ENCODE assay signal across 8 cellular contexts in the genomic region with DNA sequence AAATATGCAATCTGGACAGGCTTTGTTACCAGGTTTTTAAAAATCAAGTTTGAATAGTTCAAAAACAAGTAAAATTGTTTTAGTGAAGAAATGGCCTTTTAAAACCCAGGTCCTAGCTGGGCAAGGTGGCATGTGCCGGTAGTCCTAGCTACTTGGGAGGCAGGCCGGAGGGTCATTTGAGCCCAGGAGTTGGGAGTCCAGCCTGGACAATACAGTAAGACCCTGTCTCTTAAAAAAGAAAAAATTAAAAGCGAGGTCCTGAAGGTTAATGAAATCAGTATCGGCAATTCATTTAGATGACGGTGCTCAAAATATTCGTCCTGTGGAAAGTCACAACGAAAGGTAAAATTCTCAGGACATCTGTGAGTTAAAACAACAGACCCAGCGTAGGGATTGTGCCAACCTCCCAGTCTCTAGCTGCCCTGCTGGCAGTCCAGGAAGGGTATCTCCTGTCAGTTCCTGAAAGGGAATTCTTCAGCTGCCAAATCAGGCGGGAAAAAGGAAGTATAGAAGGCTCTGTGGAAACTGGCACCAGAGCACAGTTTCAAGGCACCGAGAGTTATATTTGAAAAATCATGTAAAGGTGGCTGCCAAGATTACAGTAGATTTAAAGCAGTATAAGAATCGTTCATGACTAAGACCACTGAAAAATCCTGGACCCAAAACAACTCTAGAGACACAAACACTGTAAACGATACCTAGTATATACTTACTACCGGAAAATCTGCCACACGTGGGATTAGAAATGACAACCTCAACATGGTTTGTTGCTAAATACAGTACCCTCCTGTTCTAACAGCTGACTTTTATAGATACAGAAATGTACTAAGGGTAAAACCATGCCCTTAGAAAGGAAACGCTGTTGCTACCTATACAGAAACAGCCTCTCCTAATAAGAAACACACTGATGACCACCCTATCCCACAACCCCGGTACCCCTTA. TPM values are rescaled to one million over a fixed set of nuclear protein-coding genes. Genes with fewer than 3 reads are reported as not detected.
DNase-seq lines count a peak whose midpoint lies in the region; ATAC-seq, FAIRE-seq and TF ChIP-seq lines count a peak whose summit lies in the region.

No MANE protein-coding gene starts in this region.

- H3K79me2 ChIP-seq in K562 (ENCODE audit: control insufficient read depth, insufficient read depth, low read length) = no peaks in the 10 kb centered on the region

- FAIRE-seq in K562 (lab: Jason Lieb, UNC) (no peak), D721Med (lab: Jason Lieb, UNC) (no peak)

- CTCF ChIA-PET in K562 (lab: Yijun Ruan, JAX; ENCODE audit: low intra/inter-chr PET ratio) = no interaction called here

- H3K4me1 ChIP-seq in K562 (replicated peaks in 1 of 2; ENCODE audit: control insufficient read depth in 2 of 2, insufficient read depth in 2 of 2, low read length in 2 of 2) = peaks cover 2 to 16% of the 10 kb centered on the region in 2 experiments; a peak in 2 of 5 replicates
- peaks cover 3 to 45% of the 10 kb centered on the region in 2 donors for H3K4me1 ChIP-seq in left lung
- peaks cover 0 to 19% (median 16%) of the 10 kb centered on the region in 4 donors for H3K4me1 ChIP-seq in tibial artery

- H3K9ac ChIP-seq in K562 (ENCODE audit: insufficient read depth in 1 of 2, low read depth in 2 of 2, low read length in 2 of 2) = peak overlapping the region in 1 of 2 experiments; percentile 49; a peak in 1 of 4 replicates

- 17% methylated on average over 16 of the region's 16 CpGs for WGBS in K562 (ENCODE audit: insufficient coverage, low coverage, missing lambda C conversion rate)

- no peaks in the 10 kb centered on the region for H3K36me3 ChIP-seq in K562 (ENCODE audit: control insufficient read depth, insufficient read depth, low read length)
- H3K36me3 ChIP-seq in left lung = no peaks in the 10 kb centered on the region
- H3K36me3 ChIP-seq in tibial artery = no peaks in the 10 kb centered on the region

- no peak for TF ChIP-seq CTCF in LNCaP clone FGC (IDR thresholded peaks at IDR 0.05; ENCODE audit: control insufficient read depth, extremely low read depth, insufficient read depth)
- no peak for TF ChIP-seq CTCF in K562 (IDR thresholded peaks at IDR 0.05 in 2 of 3, conservative IDR thresholded peaks at IDR 0.05 in 1 of 3; ENCODE audit: insufficient read depth in 2 of 3, low read depth in 1 of 3, low read length in 3 of 3)
- TF ChIP-seq CTCF in left lung (IDR thresholded peaks at IDR 0.05) = no peak
- no peak for TF ChIP-seq CTCF in tibial artery (IDR thresholded peaks at IDR 0.05)
- TF ChIP-seq CTCF in D721Med (IDR thresholded peaks at IDR 0.05; ENCODE audit: insufficient read depth, missing control alignments) = no peak

- in situ Hi-C loops in K562 (cut with MboI) = no loop called here

- H3K27ac ChIP-seq in K562 (ENCODE audit: extremely low read depth, low read depth, low read length) (no peak overlapping the region), left lung (peak overlapping the region; percentile 41 to 84), tibial artery (peak overlapping the region; percentile 89)

- POLR2A ChIA-PET in K562 (lab: Yijun Ruan, JAX) = interaction anchor here (0.7 kb wide), 1 partner anchor 10 kb away, joined by 3 read pairs; no protein-coding TSS in a partner anchor

- H3K4me3 ChIP-seq in LNCaP clone FGC (ENCODE audit: low read depth, low read length) = peak overlapping the region; percentile 70
- H3K4me3 ChIP-seq in K562 = peak overlapping the region; percentile 53
- H3K4me3 ChIP-seq in left lung = peak overlapping the region; percentile 75 to 76
- H3K4me3 ChIP-seq in tibial artery = peak overlapping the region; percentile 77 to 87

- H4K20me1 ChIP-seq in K562 (replicated peaks; ENCODE audit: control insufficient read depth, insufficient read depth, low read length) = no peaks in the 10 kb centered on the region

- H2AFZ ChIP-seq in K562 (ENCODE audit: low read depth, low read length) = peak overlapping the region; percentile 73

- intact Hi-C loops in K562 (cut with micrococcal nuclease) (no loop called here), left lung (cut with DNase I) (no loop called here), tibial artery (cut with DNase I; ENCODE audit: low total_unique reads) (no loop called here), posterior vena cava (cut with DNase I) (no loop called here)

- TF ChIP-seq POLR2A in K562 (conservative IDR thresholded peaks at IDR 0.05) = no peak

- TF ChIP-seq EP300 in K562 (IDR thresholded peaks at IDR 0.05; ENCODE audit: low read length) = no peak

- peak; percentile 50 for DNase-seq in NCI-H1694 treated with DMSO at 0.1 percent for 48 hours (lab: John Stamatoyannopoulos, UW)
- no peak for DNase-seq in NCI-H1694 (lab: John Stamatoyannopoulos, UW)
- DNase-seq in LNCaP clone FGC (ENCODE audit: low read depth) = no peak
- DNase-seq in K562 (ENCODE audit: extremely low read depth in 1 of 4, low spot score in 3 of 4) = no peak
- no peak for DNase-seq in left lung
- DNase-seq in tibial artery = no peak
- no peak for DNase-seq in posterior vena cava (ENCODE audit: low spot score)
- no peak for DNase-seq in D721Med (ENCODE audit: insufficient read length, low spot score)

- TF ChIP-seq RAD21 in K562 (CRISPR knock-in tag; conservative IDR thresholded peaks at IDR 0.05 in 1 of 2, IDR thresholded peaks at IDR 0.05 in 1 of 2) = no peak

- H3K9me1 ChIP-seq in K562 (ENCODE audit: control insufficient read depth, insufficient read depth, low read length) = no peaks in the 10 kb centered on the region

- BruUV-seq in K562 (replicated peaks; lab: Mats Ljungman, UMichigan) = TSS peak; percentile 46

- no peaks in the 10 kb centered on the region for H3K9me3 ChIP-seq in K562 (replicated peaks; ENCODE audit: control insufficient read depth, insufficient read depth, low read depth, low read length)
- no peaks in the 10 kb centered on the region for H3K9me3 ChIP-seq in left lung
- H3K9me3 ChIP-seq in tibial artery = no peaks in the 10 kb centered on the region

- H3K27me3 ChIP-seq in K562 (ENCODE audit: control insufficient read depth in 2 of 2, insufficient read depth in 2 of 2, low read length in 2 of 2) (peaks cover 14 to 23% of the 10 kb centered on the region in 2 experiments; a peak in 4 of 5 replicates), left lung (no peaks in the 10 kb centered on the region), tibial artery (no peaks in the 10 kb centered on the region)

- H3K4me2 ChIP-seq in K562 (ENCODE audit: insufficient read depth, low read length) = peak overlapping the region; percentile 56

- ATAC-seq in K562 (no peak; the same call in 2 of the 3 replicates), left lung (no peak)

TF ChIP-seq in K562, 482 proteins besides CTCF, POLR2A, EP300 and RAD21 (continues in another document):
- TF ChIP-seq EHMT2 (IDR thresholded peaks at IDR 0.05) (no peak), ZNF134 (CRISPR knock-in tag; conservative IDR thresholded peaks at IDR 0.05) (no peak), PTBP1 (IDR thresholded peaks at IDR 0.05; ENCODE audit: low read depth, low read length) (no peak), CBX8 (IDR thresholded peaks at IDR 0.05; ENCODE audit: borderline replicate concordance, extremely low read depth, low read depth, low read length, poor library complexity, severe bottlenecking) (peak; percentile 44), JUNB (CRISPR knock-in tag; conservative IDR thresholded peaks at IDR 0.05) (no peak)
- TF ChIP-seq, protein P1, sequence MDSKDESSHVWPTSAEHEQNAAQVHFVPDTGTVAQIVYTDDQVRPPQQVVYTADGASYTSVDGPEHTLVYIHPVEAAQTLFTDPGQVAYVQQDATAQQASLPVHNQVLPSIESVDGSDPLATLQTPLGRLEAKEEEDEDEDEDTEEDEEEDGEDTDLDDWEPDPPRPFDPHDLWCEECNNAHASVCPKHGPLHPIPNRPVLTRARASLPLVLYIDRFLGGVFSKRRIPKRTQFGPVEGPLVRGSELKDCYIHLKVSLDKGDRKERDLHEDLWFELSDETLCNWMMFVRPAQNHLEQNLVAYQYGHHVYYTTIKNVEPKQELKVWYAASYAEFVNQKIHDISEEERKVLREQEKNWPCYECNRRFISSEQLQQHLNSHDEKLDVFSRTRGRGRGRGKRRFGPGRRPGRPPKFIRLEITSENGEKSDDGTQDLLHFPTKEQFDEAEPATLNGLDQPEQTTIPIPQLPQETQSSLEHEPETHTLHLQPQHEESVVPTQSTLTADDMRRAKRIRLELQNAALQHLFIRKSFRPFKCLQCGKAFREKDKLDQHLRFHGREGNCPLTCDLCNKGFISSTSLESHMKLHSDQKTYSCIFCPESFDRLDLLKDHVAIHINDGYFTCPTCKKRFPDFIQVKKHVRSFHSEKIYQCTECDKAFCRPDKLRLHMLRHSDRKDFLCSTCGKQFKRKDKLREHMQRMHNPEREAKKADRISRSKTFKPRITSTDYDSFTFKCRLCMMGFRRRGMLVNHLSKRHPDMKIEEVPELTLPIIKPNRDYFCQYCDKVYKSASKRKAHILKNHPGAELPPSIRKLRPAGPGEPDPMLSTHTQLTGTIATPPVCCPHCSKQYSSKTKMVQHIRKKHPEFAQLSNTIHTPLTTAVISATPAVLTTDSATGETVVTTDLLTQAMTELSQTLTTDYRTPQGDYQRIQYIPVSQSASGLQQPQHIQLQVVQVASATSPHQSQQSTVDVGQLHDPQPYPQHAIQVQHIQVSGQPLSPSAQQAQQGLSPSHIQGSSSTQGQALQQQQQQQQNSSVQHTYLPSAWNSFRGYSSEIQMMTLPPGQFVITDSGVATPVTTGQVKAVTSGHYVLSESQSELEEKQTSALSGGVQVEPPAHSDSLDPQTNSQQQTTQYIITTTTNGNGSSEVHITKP (IDR thresholded peaks at IDR 0.05; ENCODE audit: partially characterized antibody) = peak; percentile 80

RNA-seq across cellular contexts. Expression of a gene that starts 1.2 kb away (rescaled TPM):
- 0.32 and 0.37 TPM in 2 replicates for total RNA-seq in K562 (2011; cell fraction: chromatin; rRNA removed; ENCODE audit: low replicate concordance)
- total RNA-seq in K562 (2011; cell fraction: nucleolus; rRNA removed) = 0.17 and 0.66 TPM in 2 replicates
- total RNA-seq in K562 (2011; cell fraction: nucleoplasm; rRNA removed) = 0.23 and 0.51 TPM in 2 replicates
- total RNA-seq in K562 (2014; rRNA removed) = not detected in 2 replicates
- total RNA-seq in K562 (2014; rRNA removed; fragmentation: Illumina TruSeq; extraction: Trizol) = 0.22 TPM in 2 replicates
- 0.07 and 0.11 TPM in 2 replicates for total RNA-seq in K562 (2015; rRNA removed; fragmentation: Illumina TruSeq; extraction: Trizol)
- total RNA-seq in K562 (2021) = 0.42 and 0.72 TPM in 2 replicates
- polyA plus RNA-seq in K562 (2011; rRNA removed) = 0.30 and 0.38 TPM in 2 replicates
- polyA plus RNA-seq in K562 (2011; cell fraction: cytosol; rRNA removed) = 0.15 and 0.19 TPM in 2 replicates
- polyA plus RNA-seq in K562 (2011; cell fraction: nucleus; rRNA removed) = 0.06 and 0.10 TPM in 2 replicates
- polyA plus RNA-seq in K562 (2012) = 0.09 and 0.51 TPM in 2 replicates
- polyA plus RNA-seq in K562 (2014; fragmentation: Illumina TruSeq; extraction: Trizol) = 0.21 and 0.33 TPM in 2 replicates
- under 1 TPM; 0.04 to 0.07 TPM for polyA plus RNA-seq in K562 (2014; fragmentation: Nextera tagmentation; extraction: Ambion mirVana)
- 0.17 and 0.94 TPM in 2 replicates for polyA plus RNA-seq in K562 (2014; rRNA removed)
- polyA minus RNA-seq in K562 (2011; rRNA and poly(A)+ RNA removed) = 0.07 and 0.81 TPM in 2 replicates
- polyA minus RNA-seq in K562 (2011; cell fraction: cytosol; rRNA and poly(A)+ RNA removed) = 0.57 TPM in 1 of 2 replicates, not detected in the other
- 0.40 TPM in 1 of 2 replicates, not detected in the other for polyA minus RNA-seq in K562 (2011; cell fraction: nucleus; rRNA and poly(A)+ RNA removed)
- total RNA-seq in left lung = 10 to 100 TPM; 32.2 to 33.4 TPM
- total RNA-seq in posterior vena cava = 1 to 10 TPM; 4.4 to 4.9 TPM

Comparison
In these comparisons a context has a peak if more than half of its experiments do, and no peak if none do; other contexts are left out.
1. RNA of a gene that starts 1.2 kb away (total RNA-seq): 32.2 to 33.4 TPM in left lung; 4.4 to 4.9 TPM in posterior vena cava and 0.07 to 0.72 TPM in K562; every median in the first group is over 4 times any median in the second.
2. Peak in every context shown above with its lines, with median percentiles within 50 percentile points of each other: H3K4me3 ChIP-seq.